Comparison of ENCODE assay signal across 22 cellular contexts in genomic region chrY:13474997-13475396, GRCh38. TPM values are rescaled to one million over a fixed set of nuclear protein-coding genes. Genes with fewer than 3 reads are reported as not detected.
A peak's percentile ranks its signal among the peaks of the same experiment; 100 is the strongest.
DNase-seq lines count a peak whose midpoint lies in the region; ATAC-seq and TF ChIP-seq lines count a peak whose summit lies in the region.
"Had no signal": no experiment of that assay in that cellular context is flagged by ENCODE, and none has a peak within 500 bp of the region (broad histone marks: within the 10 kb centered on the region; RNA-seq: fewer than 3 reads in every experiment).

No MANE protein-coding gene starts in this region.

- peak overlapping the region; percentile 96 for H3K4me3 Mint-ChIP-seq in activated T-helper 17 cell treated with anti-CD3 and anti-CD28 coated beads, Interleukin-2, amount 50 U/mL, for 72 hours

- peaks cover 24% of the 10 kb centered on the region for H3K4me1 ChIP-seq in DND-41 (ENCODE audit: insufficient read depth, low read length)
- H3K4me1 ChIP-seq: testis, vagina had no signal

- DNase-seq in activated CD4-positive, CD25-positive, alpha-beta regulatory T cell treated with anti-CD3 and anti-CD28 coated beads, Interleukin-2, amount 50 U/mL, for 72 hours, result no peak
- no peak for DNase-seq in DND-41
- DNase-seq in foreskin melanocyte, result peak; percentile 82
- no peak for DNase-seq in putamen (ENCODE audit: low spot score)
- DNase-seq in NCI-H1930 (lab: John Stamatoyannopoulos, UW), result no peak
- DNase-seq in NCI-H187 (lab: John Stamatoyannopoulos, UW), result no peak
- DNase-seq: 8988T; activated CD8-positive, alpha-beta memory T cell treated with anti-CD3 and anti-CD28 coated beads, Interleukin-2, amount 50 U/mL, for 48 hours; brain microvascular endothelial cell; hypothalamus; lower lobe of right lung; NCI-H1105; NCI-H2081 treated with DMSO at 0.1 percent for 48 hours; NCI-H510A; stimulated activated CD4-positive, alpha-beta T cell treated with anti-CD3 and anti-CD28 coated beads, Interleukin-12 subunit alpha, Interleukin-12 subunit beta, amount 100 ng/mL, for 4 hours; T1000; testis had no signal

- TF ChIP-seq CTCF in DND-41 (IDR thresholded peaks at IDR 0.05; ENCODE audit: borderline replicate concordance, extremely low read depth, low read length, poor library complexity, severe bottlenecking), result no peak

- no peak overlapping the region for H3K9ac ChIP-seq in DND-41 (ENCODE audit: low read depth, low read length)

- H3K4me2 ChIP-seq in DND-41 (ENCODE audit: insufficient read depth, low read length), result 0 out of 2 replicates have a peak overlapping the region, but pooled peaks have one; percentile 22

- peaks cover 50% of the 10 kb centered on the region for H3K36me3 ChIP-seq in DND-41 (ENCODE audit: insufficient read depth, low read length)
- H3K36me3 ChIP-seq: brain microvascular endothelial cell, vagina had no signal

- H3K79me2 ChIP-seq in DND-41 (ENCODE audit: insufficient read depth, low read length), result peaks cover 97% of the 10 kb centered on the region

- H4K20me1 ChIP-seq in DND-41 (ENCODE audit: insufficient read depth, low read length), result 0 out of 2 replicates have a peak, but pooled peaks cover 4% of the 10 kb centered on the region

- H3K4me1 Mint-ChIP-seq in activated T-helper 17 cell treated with anti-CD3 and anti-CD28 coated beads, Interleukin-2, amount 50 U/mL, for 72 hours, result peaks cover 16% of the 10 kb centered on the region

- H3K9me3 Mint-ChIP-seq in activated T-helper 17 cell treated with anti-CD3 and anti-CD28 coated beads, Interleukin-2, amount 50 U/mL, for 72 hours, result no peaks in the 10 kb centered on the region

- no peaks in the 10 kb centered on the region for H3K9me3 ChIP-seq in DND-41 (ENCODE audit: insufficient read depth, low read length, severe bottlenecking)
- H3K9me3 ChIP-seq: lower lobe of right lung, testis, vagina had no signal

- peak; percentile 67 to 70 for ATAC-seq in activated CD4-positive, CD25-positive, alpha-beta regulatory T cell treated with anti-CD3 and anti-CD28 coated beads, Interleukin-2, amount 50 U/mL, for 24 hours
- no peak for ATAC-seq in DND-41 (ENCODE audit: insufficient read depth, low read depth)
- peak; percentile 14 for ATAC-seq in activated T-helper 17 cell treated with anti-CD3 and anti-CD28 coated beads, Interleukin-2, amount 50 U/mL, for 72 hours (replicated peaks)
- ATAC-seq: HepG2, lower lobe of right lung had no signal

- H3K27ac ChIP-seq in DND-41 (ENCODE audit: low read length), result no peak overlapping the region
- H3K27ac ChIP-seq: brain microvascular endothelial cell, lower lobe of right lung, RWPE1, testis, vagina had no signal

- H3K36me3 Mint-ChIP-seq in activated T-helper 17 cell treated with anti-CD3 and anti-CD28 coated beads, Interleukin-2, amount 50 U/mL, for 72 hours (ENCODE audit: low read depth), result peaks cover 84% of the 10 kb centered on the region

- no peaks in the 10 kb centered on the region for H3K27me3 Mint-ChIP-seq in activated T-helper 17 cell treated with anti-CD3 and anti-CD28 coated beads, Interleukin-2, amount 50 U/mL, for 72 hours

- no peaks in the 10 kb centered on the region for H3K27me3 ChIP-seq in DND-41 (ENCODE audit: insufficient read depth, low read length, poor library complexity)
- H3K27me3 ChIP-seq: brain microvascular endothelial cell, testis, vagina had no signal

- H3K27ac Mint-ChIP-seq in activated T-helper 17 cell treated with anti-CD3 and anti-CD28 coated beads, Interleukin-2, amount 50 U/mL, for 72 hours, result no peak overlapping the region

- no peak overlapping the region for H3K4me3 ChIP-seq in DND-41 (ENCODE audit: low read depth in 1 of 2, low read length in 2 of 2)
- H3K4me3 ChIP-seq: lower lobe of right lung, testis, vagina had no signal

- H2AFZ ChIP-seq in DND-41 (ENCODE audit: low read depth, low read length), result no peak overlapping the region

RNA-seq across cellular contexts. Expression of gene UTY, which starts 4.8 kb away (rescaled TPM):
- total RNA-seq in activated T-helper 17 cell treated with anti-CD3 and anti-CD28 coated beads, Interleukin-2, amount 50 U/mL, for 72 hours, result 10 to 100 TPM; 23.1 to 46.2 TPM
- total RNA-seq: HepG2, vagina had no signal
